In the genomic region with DNA sequence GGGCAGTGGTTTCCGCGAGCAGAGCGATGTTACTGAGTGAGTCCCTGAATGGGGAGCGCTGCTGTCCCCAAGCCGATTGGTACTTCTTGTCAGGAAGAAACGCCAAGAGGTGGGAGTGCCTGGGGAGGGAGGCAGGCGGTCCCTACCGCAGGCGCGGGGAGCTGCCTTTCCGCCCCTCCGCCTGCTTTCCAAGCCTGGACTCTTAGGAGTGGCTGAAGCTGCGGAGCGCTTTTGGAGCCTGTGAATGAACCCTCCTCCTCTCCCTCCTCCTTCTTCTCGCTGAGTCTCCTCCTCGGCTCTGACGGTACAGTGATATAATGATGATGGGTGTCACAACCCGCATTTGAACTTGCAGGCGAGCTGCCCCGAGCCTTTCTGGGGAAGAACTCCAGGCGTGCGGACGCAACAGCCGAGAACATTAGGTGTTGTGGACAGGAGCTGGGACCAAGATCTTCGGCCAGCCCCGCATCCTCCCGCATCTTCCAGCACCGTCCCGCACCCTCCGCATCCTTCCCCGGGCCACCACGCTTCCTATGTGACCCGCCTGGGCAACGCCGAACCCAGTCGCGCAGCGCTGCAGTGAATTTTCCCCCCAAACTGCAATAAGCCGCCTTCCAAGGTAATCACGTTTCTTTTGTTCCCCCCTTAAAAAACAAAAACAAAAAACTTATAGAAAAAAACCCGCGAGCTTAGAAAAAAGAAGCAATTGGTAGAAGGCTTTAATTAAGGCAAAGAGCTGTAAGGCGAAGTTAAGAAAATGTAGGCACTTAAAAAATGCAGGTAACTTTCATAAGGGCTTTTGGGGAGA, we compare ENCODE assay signal across 8 cellular contexts. TPM values are rescaled to one million over a fixed set of nuclear protein-coding genes. Genes with fewer than 3 reads are reported as not detected.
DNase-seq lines count a peak whose midpoint lies in the region; ATAC-seq and TF ChIP-seq lines count a peak whose summit lies in the region.

Gene VCAN (plus strand): TSS at position 340 of the 808 bp plus-strand sequence. CDS start 11,775 bp downstream, outside the sequence.

- peaks cover 27 to 33% (median 28%) of the 10 kb centered on the region in 3 donors for H3K4me1 ChIP-seq in skeletal muscle tissue (ENCODE audit: control insufficient read depth in 3 of 3, insufficient read depth in 3 of 3, low read length in 3 of 3)

- H3K4me3 ChIP-seq in GM12864 (ENCODE audit: low read depth, low read length) (peak within 1 kb of the TSS; percentile 33), skeletal muscle tissue (ENCODE audit: low read length in 3 of 3) (peak within 1 kb of the TSS; percentile 69 to 78 (median 71))

- no peak for ATAC-seq in HG02763 (IDR thresholded peaks at IDR 0.05; ENCODE audit: unreplicated experiment)

- no peak for TF ChIP-seq CTCF in GM12864 (IDR thresholded peaks at IDR 0.05; ENCODE audit: low read depth, low read length, missing control alignments)

- H3K9me3 ChIP-seq in skeletal muscle tissue (ENCODE audit: control insufficient read depth in 3 of 3, low read length in 3 of 3): no peaks in the 10 kb centered on the region

- peak within 1 kb of the TSS; percentile 75 for H3K27ac ChIP-seq in skeletal muscle tissue (ENCODE audit: low read depth, low read length)

- DNase-seq in GM12864 (ENCODE audit: low read depth) (no peak), NOMO-1 (lab: John Stamatoyannopoulos, UW; ENCODE audit: unreplicated experiment in 2 of 2) (peak; percentile 53 to 78), cerebellar cortex (ENCODE audit: low spot score) (peak; percentile 48), iris pigment epithelial cell (ENCODE audit: low read depth) (peak; percentile 87), NCI-H2029 treated with DMSO at 0.1 percent for 48 hours (lab: John Stamatoyannopoulos, UW) (no peak), NCI-H526 (lab: John Stamatoyannopoulos, UW) (no peak)

- H3K36me3 ChIP-seq in skeletal muscle tissue (ENCODE audit: control insufficient read depth in 3 of 3, insufficient read depth in 3 of 3, low read length in 3 of 3): no peaks in the 10 kb centered on the region

- peak within 1 kb of the TSS; percentile 48 to 62 (median 60) for H3K9ac ChIP-seq in skeletal muscle tissue (ENCODE audit: low read depth in 1 of 3, low read length in 3 of 3)

- peaks cover 47 to 56% (median 52%) of the 10 kb centered on the region in 3 donors for H3K27me3 ChIP-seq in skeletal muscle tissue (ENCODE audit: control insufficient read depth in 3 of 3, insufficient read depth in 3 of 3, low read length in 3 of 3)

RNA-seq across cellular contexts. Expression of gene VCAN, which starts in this region (rescaled TPM):
- total RNA-seq in skeletal muscle tissue: 254 TPM

Comparison
In these comparisons a context has a peak if more than half of its experiments do, and no peak if none do; other contexts are left out.
1. DNase-seq: peak in NOMO-1 (2 of 2), cerebellar cortex (single experiment) and iris pigment epithelial cell (single experiment); none in GM12864 (single experiment), NCI-H2029 treated with DMSO at 0.1 percent for 48 hours (single experiment) and NCI-H526 (0 of 2).